8 cellular contexts compared by ENCODE assay signal in the genomic region with DNA sequence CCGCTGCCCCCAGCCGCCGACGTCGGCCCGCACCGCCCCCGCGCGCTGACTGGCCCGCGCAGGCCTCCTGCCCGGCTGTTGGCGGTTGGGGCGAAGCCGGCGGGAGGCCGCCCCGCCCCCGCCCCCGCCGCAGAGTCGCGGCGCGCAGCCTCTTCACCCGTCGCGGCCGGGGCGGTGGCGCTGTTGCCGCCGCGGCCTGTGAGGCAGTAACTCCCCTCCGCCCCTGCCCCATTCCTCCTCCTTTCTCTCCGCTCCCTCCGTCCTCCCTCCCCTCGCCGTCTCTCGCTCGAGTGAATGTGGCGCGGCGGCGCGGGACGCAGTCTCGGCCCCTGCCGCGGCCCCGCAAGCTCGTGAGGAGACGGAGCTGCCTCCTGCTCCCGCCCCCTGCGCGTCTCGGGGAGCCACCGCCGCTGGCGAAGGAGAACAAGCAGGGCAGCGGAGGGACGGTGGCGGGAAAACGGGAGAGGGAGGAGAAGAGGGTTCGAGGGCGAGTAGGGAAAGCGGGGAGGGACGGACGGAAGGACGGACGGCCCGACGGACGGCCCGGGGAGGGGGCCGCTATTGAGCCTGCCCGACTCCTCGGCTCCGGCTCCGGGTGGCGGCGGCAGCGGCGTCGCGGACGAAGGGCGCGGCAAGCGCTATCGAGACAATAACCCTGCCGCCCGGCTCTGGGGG. TPM values are rescaled to one million over a fixed set of nuclear protein-coding genes. Genes with fewer than 3 reads are reported as not detected.
DNase-seq lines count a peak whose midpoint lies in the region; ATAC-seq and TF ChIP-seq lines count a peak whose summit lies in the region.

No MANE protein-coding gene starts in this region.

- no peaks in the 10 kb centered on the region for H3K9me3 ChIP-seq in ascending aorta

- H3K4me3 ChIP-seq in ascending aorta, result peak overlapping the region; percentile 97 to 99

- peak; percentile 74 for ATAC-seq in HG02759 (IDR thresholded peaks at IDR 0.05; ENCODE audit: unreplicated experiment)

- peak in 2 of 3 experiments; percentile 28 to 39 for TF ChIP-seq CTCF in ascending aorta (IDR thresholded peaks at IDR 0.05)

- intact Hi-C loops in ascending aorta (cut with DNase I), result loop anchor here (1.0 to 10.0 kb wide), 4 partner anchors 201 to 888 kb away; a partner anchor contains a TSS

- DNase-seq in NCI-H128 (lab: John Stamatoyannopoulos, UW; ENCODE audit: unreplicated experiment) (peak; percentile 37), T-helper 1 cell (peak; percentile 71 to 87 (median 79)), ascending aorta (ENCODE audit: low spot score in 2 of 2) (peak; percentile 18 to 90), hepatic stellate cell (ENCODE audit: low spot score) (peak; percentile 85), retina (peak; percentile 94), cerebellar nuclear complex (lab: John Stamatoyannopoulos, UW) (no peak)

- no peaks in the 10 kb centered on the region for H3K36me3 ChIP-seq in ascending aorta

- peaks cover 0 to 6% of the 10 kb centered on the region in 2 donors for H3K4me1 ChIP-seq in ascending aorta

- no peaks in the 10 kb centered on the region for H3K27me3 ChIP-seq in ascending aorta

- TF ChIP-seq POLR2A in GM15510 (IDR thresholded peaks at IDR 0.05; ENCODE audit: borderline replicate concordance, extremely low read depth, insufficient read length), result peak; percentile 58

- peak overlapping the region; percentile 98 to 100 for H3K27ac ChIP-seq in ascending aorta

RNA-seq across cellular contexts. Expression of a gene that starts 0.6 kb away (rescaled TPM):
- total RNA-seq in ascending aorta, result 12.0 TPM

Comparison
In these comparisons a context has a peak if more than half of its experiments do, and no peak if none do; other contexts are left out.
1. DNase-seq: peak in NCI-H128 (single experiment), T-helper 1 cell (5 of 5), ascending aorta (2 of 2), hepatic stellate cell (single experiment) and retina (single experiment); none in cerebellar nuclear complex (0 of 2).